In the genomic region with DNA sequence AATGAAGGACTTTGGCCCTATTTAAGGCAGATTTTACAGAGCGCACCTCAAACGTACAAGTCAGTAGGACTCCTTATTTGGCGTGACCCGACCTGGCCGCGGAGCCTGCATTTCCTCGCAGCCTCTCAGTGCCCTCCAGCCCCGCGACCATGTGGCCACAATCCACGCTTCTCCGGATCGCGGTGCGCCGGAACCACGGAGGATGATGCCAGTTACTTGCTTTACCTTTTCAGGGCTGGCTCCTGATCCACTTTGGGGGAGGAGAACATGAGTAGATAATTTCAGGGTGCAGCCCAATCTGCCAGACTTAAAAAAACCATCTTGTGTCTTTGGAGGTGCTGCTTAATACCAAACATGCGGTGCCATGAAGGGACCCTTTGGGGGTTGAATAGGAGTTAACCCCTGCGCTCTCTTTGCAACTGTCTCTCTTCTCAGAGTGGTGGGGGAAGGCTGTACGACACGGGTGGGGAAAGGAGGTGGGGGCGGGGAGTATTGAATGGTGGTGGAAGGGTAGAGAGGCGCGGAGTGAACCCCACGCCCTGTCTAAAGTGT, we compare ENCODE assay signal across 7 cellular contexts. TPM values are rescaled to one million over a fixed set of nuclear protein-coding genes. Genes with fewer than 3 reads are reported as not detected.
DNase-seq lines count a peak whose midpoint lies in the region; ATAC-seq and TF ChIP-seq lines count a peak whose summit lies in the region.

No MANE protein-coding gene starts in this region.

- no peaks in the 10 kb centered on the region for H3K36me3 ChIP-seq in left ventricle myocardium inferior

- no peak for TF ChIP-seq CTCF in left ventricle myocardium inferior (IDR thresholded peaks at IDR 0.05; ENCODE audit: borderline replicate concordance)

- H3K9me3 ChIP-seq in left ventricle myocardium inferior (replicated peaks): no peaks in the 10 kb centered on the region

- intact Hi-C loops in left ventricle myocardium inferior (cut with micrococcal nuclease): no loop called here

- DNase-seq in Kasumi-1 (lab: John Stamatoyannopoulos, UW): peak; percentile 74 to 82
- peak; percentile 20 for DNase-seq in activated gamma-delta T cell treated with Interleukin-2 at 50 U/mL for 16 hours
- no peak for DNase-seq in left ventricle myocardium inferior
- no peak for DNase-seq in NCI-H510A treated with DMSO at 0.1 percent for 48 hours (lab: John Stamatoyannopoulos, UW)
- DNase-seq in COLO829 (ENCODE audit: low spot score): no peak

- no peaks in the 10 kb centered on the region for H3K27me3 ChIP-seq in left ventricle myocardium inferior (ENCODE audit: low read depth)

- no peak for ATAC-seq in HG02623 (IDR thresholded peaks at IDR 0.05; ENCODE audit: unreplicated experiment)

- peak overlapping the region; percentile 99 for H3K27ac ChIP-seq in left ventricle myocardium inferior (replicated peaks)
- H3K27ac ChIP-seq in skin epidermis: peak overlapping the region in 19 of 21 experiments; percentile 30 to 100 (median 98)

- H3K4me1 ChIP-seq in left ventricle myocardium inferior: peaks cover 39% of the 10 kb centered on the region

- peak overlapping the region; percentile 92 for H3K4me3 ChIP-seq in left ventricle myocardium inferior
- H3K4me3 ChIP-seq in skin epidermis: peak overlapping the region; percentile 42 to 90 (median 87)

RNA-seq across cellular contexts. Expression of gene FRAT1, which starts 1.5 kb away (rescaled TPM):
- 4.2 TPM for total RNA-seq in left ventricle myocardium inferior

RNA-seq across cellular contexts. Expression of gene FRAT2, which starts 14.0 kb away (rescaled TPM):
- total RNA-seq in left ventricle myocardium inferior: 5.9 TPM

RNA-seq across cellular contexts. Expression of gene ARHGAP19, which starts 28.1 kb away (rescaled TPM):
- total RNA-seq in left ventricle myocardium inferior: 4.2 TPM

Comparison
In these comparisons a context has a peak if more than half of its experiments do, and no peak if none do; other contexts are left out.
1. DNase-seq: peak in Kasumi-1 (2 of 2) and activated gamma-delta T cell treated with Interleukin-2 at 50 U/mL for 16 hours (single experiment); none in left ventricle myocardium inferior (single experiment), NCI-H510A treated with DMSO at 0.1 percent for 48 hours (single experiment) and COLO829 (single experiment).